ENCODE assay signal across 13 cellular contexts in genomic region chr6:157229733-157230132, GRCh38.
DNase-seq lines count a peak whose midpoint lies in the region; ATAC-seq and TF ChIP-seq lines count a peak whose summit lies in the region.
"Had no signal": no experiment of that assay in that cellular context is flagged by ENCODE, and none has a peak within 500 bp of the region (broad histone marks: within the 10 kb centered on the region; RNA-seq: fewer than 3 reads in every experiment).

No MANE protein-coding gene starts in this region.

- H3K9me3 ChIP-seq in suprapubic skin: no peaks in the 10 kb centered on the region
- H3K9me3 ChIP-seq: lower lobe of right lung, uterus had no signal

- H3K4me1 Mint-ChIP-seq in brain: peaks cover 62% of the 10 kb centered on the region
- no peaks in the 10 kb centered on the region for H3K4me1 Mint-ChIP-seq in progenitor cell of endocrine pancreas (ENCODE audit: low read depth)

- no peak overlapping the region for H3K4me3 ChIP-seq in suprapubic skin
- H3K4me3 ChIP-seq: lower lobe of right lung, uterus had no signal

- peaks cover 15% of the 10 kb centered on the region for H3K4me1 ChIP-seq in suprapubic skin

- peaks cover 3% of the 10 kb centered on the region for H3K27me3 ChIP-seq in suprapubic skin
- H3K27me3 ChIP-seq: uterus had no signal

- H3K27me3 Mint-ChIP-seq in brain (peaks cover 17% of the 10 kb centered on the region), progenitor cell of endocrine pancreas (peaks cover 40% of the 10 kb centered on the region)

- no peaks in the 10 kb centered on the region for H3K36me3 ChIP-seq in suprapubic skin
- H3K36me3 ChIP-seq: lower lobe of right lung, uterus had no signal

- no peak overlapping the region for H3K27ac ChIP-seq in suprapubic skin
- H3K27ac ChIP-seq: lower lobe of right lung, RWPE1 had no signal

- H3K9me3 Mint-ChIP-seq in brain (peaks cover 0 to 3% (median 0%) of the 10 kb centered on the region in 5 experiments), progenitor cell of endocrine pancreas (ENCODE audit: low read depth) (no peaks in the 10 kb centered on the region)

- no peak for TF ChIP-seq POLR2A in suprapubic skin (IDR thresholded peaks at IDR 0.05)

- H3K36me3 Mint-ChIP-seq in brain (no peaks in the 10 kb centered on the region), progenitor cell of endocrine pancreas (ENCODE audit: insufficient read depth) (no peaks in the 10 kb centered on the region)

- peak; percentile 24 for DNase-seq in NCI-H82 (lab: John Stamatoyannopoulos, UW)
- no peak for DNase-seq in NCI-H82 treated with DMSO at 0.1 percent for 48 hours (lab: John Stamatoyannopoulos, UW; ENCODE audit: unreplicated experiment)
- DNase-seq in NCI-H2171 treated with DMSO at 0.1 percent for 48 hours (lab: John Stamatoyannopoulos, UW): peak; percentile 98
- peak; percentile 33 to 56 for DNase-seq in suprapubic skin (ENCODE audit: low spot score in 2 of 2)
- no peak for DNase-seq in stimulated activated naive CD8-positive, alpha-beta T cell treated with anti-CD3 and anti-CD28 coated beads, Interleukin-15, Interleukin-2, amounts not matched to agents 100 U/mL and 50 U/mL, for 24 hours
- DNase-seq in activated gamma-delta T cell (lab: John Stamatoyannopoulos, UW): no peak
- no peak for DNase-seq in progenitor cell of endocrine pancreas (ENCODE audit: low spot score, unreplicated experiment)
- DNase-seq: activated effector memory CD4-positive, alpha-beta T cell treated with anti-CD3 and anti-CD28 coated beads, Interleukin-2, amount 50 U/mL, for 16 hours; lower lobe of right lung; uterus had no signal

- H3K27ac Mint-ChIP-seq in brain (peak overlapping the region in 4 of 5 experiments; percentile 8 to 83 (median 71)), progenitor cell of endocrine pancreas (no peak overlapping the region)

- ATAC-seq in stimulated activated naive CD8-positive, alpha-beta T cell treated with anti-CD3 and anti-CD28 coated beads, Interleukin-15, Interleukin-2, amounts not matched to agents 100 U/mL and 50 U/mL, for 24 hours: no peak
- ATAC-seq: activated CD4-positive, CD25-positive, alpha-beta regulatory T cell treated with anti-CD3 and anti-CD28 coated beads, Interleukin-2, amount 50 U/mL, for 24 hours; lower lobe of right lung had no signal

- H3K4me3 Mint-ChIP-seq in brain (peak overlapping the region in 3 of 5 experiments; percentile 20 to 48 (median 33)), progenitor cell of endocrine pancreas (ENCODE audit: low read depth) (no peak overlapping the region)

- 80% methylated on average over 8 of the region's 8 CpGs for WGBS in suprapubic skin

- TF ChIP-seq EP300 in suprapubic skin (IDR thresholded peaks at IDR 0.05): no peak

- no peak for TF ChIP-seq CTCF in brain (conservative IDR thresholded peaks at IDR 0.05)
- TF ChIP-seq CTCF in suprapubic skin (IDR thresholded peaks at IDR 0.05): no peak
- TF ChIP-seq CTCF in progenitor cell of endocrine pancreas (IDR thresholded peaks at IDR 0.05; ENCODE audit: unreplicated experiment): no peak

Comparison
In these comparisons a context has a peak if more than half of its experiments do, and no peak if none do; other contexts are left out.
1. DNase-seq: peak in NCI-H82 (single experiment), NCI-H2171 treated with DMSO at 0.1 percent for 48 hours (single experiment) and suprapubic skin (2 of 2); none in NCI-H82 treated with DMSO at 0.1 percent for 48 hours (single experiment), stimulated activated naive CD8-positive, alpha-beta T cell treated with anti-CD3 and anti-CD28 coated beads, Interleukin-15, Interleukin-2, amounts not matched to agents 100 U/mL and 50 U/mL, for 24 hours (single experiment), activated gamma-delta T cell (single experiment) and progenitor cell of endocrine pancreas (single experiment).